Comparison of ENCODE assay signal across 8 cellular contexts in the genomic region with DNA sequence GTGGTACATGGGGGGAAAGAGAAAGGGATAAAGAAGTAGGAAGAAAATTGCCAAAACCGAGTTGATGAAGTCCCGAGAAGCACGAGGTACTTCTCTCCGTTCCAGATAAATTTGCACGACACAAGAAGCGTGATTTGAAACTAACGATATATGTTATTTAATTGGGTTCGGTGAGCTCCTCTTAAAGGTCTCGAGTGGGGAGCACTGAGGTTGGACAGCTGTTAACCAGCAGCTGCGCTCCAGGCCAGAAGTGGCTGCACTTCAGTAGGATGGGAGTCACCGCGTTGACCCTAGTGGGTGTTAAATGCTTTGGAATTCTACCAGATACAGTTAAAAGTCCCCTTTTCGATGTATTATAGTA. TPM values are rescaled to one million over a fixed set of nuclear protein-coding genes. Genes with fewer than 3 reads are reported as not detected.
DNase-seq lines count a peak whose midpoint lies in the region; ATAC-seq, FAIRE-seq and TF ChIP-seq lines count a peak whose summit lies in the region.

No MANE protein-coding gene starts in this region.

- FAIRE-seq in small intestine (lab: Jason Lieb, UNC) = no peak

- no peak for TF ChIP-seq CTCF in ascending aorta (IDR thresholded peaks at IDR 0.05)

- peaks cover under 1% of the 10 kb centered on the region; the same call in 1 of the 2 replicates for H3K36me3 ChIP-seq in MG63
- no peaks in the 10 kb centered on the region for H3K36me3 ChIP-seq in ascending aorta
- no peaks in the 10 kb centered on the region for H3K36me3 ChIP-seq in small intestine (ENCODE audit: control insufficient read depth in 2 of 2, insufficient read depth in 2 of 2, low read length in 2 of 2)

- H3K27ac ChIP-seq in ascending aorta (peak overlapping the region; percentile 97 to 98), small intestine (ENCODE audit: low read depth in 1 of 2, low read length in 1 of 2) (peak overlapping the region; percentile 80 to 93)

- H3K4me1 ChIP-seq in ascending aorta = peaks cover 0 to 6% of the 10 kb centered on the region in 2 donors
- H3K4me1 ChIP-seq in small intestine (ENCODE audit: control insufficient read depth in 2 of 2, insufficient read depth in 1 of 2, low read depth in 1 of 2, low read length in 1 of 2) = peaks cover 3 to 10% of the 10 kb centered on the region in 2 donors

- DNase-seq in DMS53 treated with DMSO at 0.1 percent for 48 hours (lab: John Stamatoyannopoulos, UW; ENCODE audit: unreplicated experiment) = peak; percentile 22
- DNase-seq in MG63 = no peak
- no peak for DNase-seq in ascending aorta (ENCODE audit: low spot score in 2 of 2)
- DNase-seq in small intestine = no peak
- DNase-seq in stimulated activated CD4-positive, alpha-beta T cell treated with anti-CD3 and anti-CD28 coated beads, Interleukin-2, amount 100 ng/mL, for 48 hours = no peak
- DNase-seq in activated gamma-delta T cell (lab: John Stamatoyannopoulos, UW) = no peak

- intact Hi-C loops in ascending aorta (cut with DNase I) = loop anchor here (1.0 to 10.0 kb wide), 3 partner anchors 25 to 241 kb away; a partner anchor contains a TSS

- H3K9me3 ChIP-seq in MG63 (no peaks in the 10 kb centered on the region), ascending aorta (no peaks in the 10 kb centered on the region), small intestine (ENCODE audit: control insufficient read depth, low read depth) (no peaks in the 10 kb centered on the region)

- H3K4me3 ChIP-seq in MG63 (peak overlapping the region; percentile 64), ascending aorta (peak overlapping the region; percentile 78 to 92), iPS-11a (ENCODE audit: low read depth, low read length) (peak overlapping the region; percentile 84), small intestine (ENCODE audit: low read depth in 1 of 2, low read length in 2 of 2) (peak overlapping the region in 1 of 2 donors; percentile 94)

- ATAC-seq in GM18861 (IDR thresholded peaks at IDR 0.05; ENCODE audit: unreplicated experiment) = no peak

- H3K27me3 ChIP-seq in MG63 (no peaks in the 10 kb centered on the region), ascending aorta (no peaks in the 10 kb centered on the region), small intestine (ENCODE audit: control insufficient read depth in 2 of 2, insufficient read depth in 2 of 2, low read length in 2 of 2) (no peaks in the 10 kb centered on the region)

- 3 to 13% (median 5%) methylated on average over 13 of the region's 13 CpGs for WGBS in small intestine, 3 donors

RNA-seq across cellular contexts. Expression of a gene that starts 0.9 kb away (rescaled TPM):
- 7.3 and 7.6 TPM in 2 replicates for total RNA-seq in MG63 (2014; rRNA removed; shearing (Covaris generic); ENCODE audit: low replicate concordance)
- 67.8 TPM for total RNA-seq in ascending aorta
- polyA plus RNA-seq in small intestine = 10 to 100 TPM; 13.2 to 16.5 (median 15.8) TPM

RNA-seq across cellular contexts. Expression of a gene that starts 37.5 kb away (rescaled TPM):
- 8.0 and 11.4 TPM in 2 replicates for total RNA-seq in MG63 (2014; rRNA removed; shearing (Covaris generic); ENCODE audit: low replicate concordance)
- total RNA-seq in ascending aorta = 17.2 TPM
- polyA plus RNA-seq in small intestine = 10 to 100 TPM in 1 of 3 donors, 1 to 10 TPM in 2; 3.2 to 11.7 (median 3.4) TPM
